1 cellular context compared by ENCODE assay signal in genomic region chr20:57252559-57253162, GRCh38.
A peak's percentile ranks its signal among the peaks of the same experiment; 100 is the strongest.
TF ChIP-seq lines count a peak whose summit lies in the region.

No MANE protein-coding gene starts in this region.

TF ChIP-seq in K562, 482 proteins besides CTCF, POLR2A, EP300 and RAD21:
- TF ChIP-seq ZNF277 (CRISPR knock-in tag; IDR thresholded peaks at IDR 0.05; ENCODE audit: borderline replicate concordance), result no peak
- no peak for TF ChIP-seq MTA2 (IDR thresholded peaks at IDR 0.05; ENCODE audit: low read depth)
- peak in 1 of 3 experiments; percentile 87; a peak in 2 of 6 replicates for TF ChIP-seq ZBTB11 (CRISPR knock-in tag; IDR thresholded peaks at IDR 0.05)
- TF ChIP-seq MXI1 (IDR thresholded peaks at IDR 0.05; ENCODE audit: low read depth, low read length), result no peak
- peak; percentile 3; the same call in 1 of the 2 replicates for TF ChIP-seq RFX1 (IDR thresholded peaks at IDR 0.05)
- TF ChIP-seq SMAD4 (CRISPR knock-in tag; conservative IDR thresholded peaks at IDR 0.05), result no peak
- no peak for TF ChIP-seq TGIF2 (CRISPR knock-in tag; IDR thresholded peaks at IDR 0.05)
- peak; percentile 40 for TF ChIP-seq EWSR1 (IDR thresholded peaks at IDR 0.05; ENCODE audit: borderline replicate concordance, low read depth, partially characterized antibody)
- TF ChIP-seq ZNF282 (CRISPR knock-in tag; IDR thresholded peaks at IDR 0.05), result no peak
- TF ChIP-seq SRSF3 (IDR thresholded peaks at IDR 0.05; ENCODE audit: insufficient read depth, low read length), result no peak
